In genomic region chr16:10736926-10737625, GRCh38 we compare ENCODE assay signal across 8 cellular contexts.
DNase-seq lines count a peak whose midpoint lies in the region; ATAC-seq and TF ChIP-seq lines count a peak whose summit lies in the region.

No MANE protein-coding gene starts in this region.

- TF ChIP-seq CTCF in GM12872 (IDR thresholded peaks at IDR 0.05; ENCODE audit: insufficient read depth, low read depth, low read length) (peak; percentile 84), OCI-LY3 (IDR thresholded peaks at IDR 0.05; ENCODE audit: low read depth, low read length) (peak; percentile 91), epithelial cell of esophagus (IDR thresholded peaks at IDR 0.05; ENCODE audit: insufficient read depth, low read depth, low read length, missing control alignments) (peak; percentile 93)

- peak overlapping the region; percentile 98 for H3K27ac ChIP-seq in OCI-LY3 (ENCODE audit: low read length)

- ATAC-seq in stimulated activated effector memory CD8-positive, alpha-beta T cell treated with anti-CD3 and anti-CD28 coated beads, Interleukin-12 subunit alpha, Interleukin-12 subunit beta, amount 100 ng/mL, for 72 hours: peak; percentile 61
- ATAC-seq in GM19463 (IDR thresholded peaks at IDR 0.05; ENCODE audit: unreplicated experiment): no peak

- H3K4me3 ChIP-seq in OCI-LY3 (ENCODE audit: low read length) (peak overlapping the region; percentile 76), epithelial cell of esophagus (ENCODE audit: low read length) (no peak overlapping the region), mucosa of stomach (ENCODE audit: low read length) (peak overlapping the region; percentile 21)

- no peaks in the 10 kb centered on the region for H3K27me3 ChIP-seq in OCI-LY3 (ENCODE audit: low read depth, low read length)
- H3K27me3 ChIP-seq in mucosa of stomach (ENCODE audit: control insufficient read depth, insufficient read depth, low read length): no peaks in the 10 kb centered on the region

- no peaks in the 10 kb centered on the region for H4K20me1 ChIP-seq in OCI-LY3 (ENCODE audit: insufficient read depth, low read length)

- H3K79me2 ChIP-seq in OCI-LY3 (ENCODE audit: low read length): no peaks in the 10 kb centered on the region

- H3K4me1 ChIP-seq in OCI-LY3 (ENCODE audit: low read length) (peaks cover 47% of the 10 kb centered on the region), mucosa of stomach (ENCODE audit: control insufficient read depth, insufficient read depth, low read length) (no peaks in the 10 kb centered on the region)

- H3K9me3 Mint-ChIP-seq in stimulated activated effector memory CD8-positive, alpha-beta T cell treated with anti-CD3 and anti-CD28 coated beads, Interleukin-12 subunit alpha, Interleukin-12 subunit beta, amount 100 ng/mL, for 72 hours: peaks cover 3% of the 10 kb centered on the region

- no peaks in the 10 kb centered on the region for H3K36me3 ChIP-seq in OCI-LY3 (replicated peaks; ENCODE audit: low read depth, low read length)
- H3K36me3 ChIP-seq in mucosa of stomach (ENCODE audit: control insufficient read depth, insufficient read depth, low read length): no peaks in the 10 kb centered on the region

- H3K36me3 Mint-ChIP-seq in stimulated activated effector memory CD8-positive, alpha-beta T cell treated with anti-CD3 and anti-CD28 coated beads, Interleukin-12 subunit alpha, Interleukin-12 subunit beta, amount 100 ng/mL, for 72 hours: no peaks in the 10 kb centered on the region

- peak overlapping the region; percentile 72 for H3K9ac ChIP-seq in OCI-LY3 (ENCODE audit: low read length)
- peak overlapping the region; percentile 70 for H3K9ac ChIP-seq in mucosa of stomach (ENCODE audit: low read length)

- peak overlapping the region; percentile 92 for H2AFZ ChIP-seq in OCI-LY3 (ENCODE audit: low read depth, low read length)

- H3K27ac Mint-ChIP-seq in stimulated activated effector memory CD8-positive, alpha-beta T cell treated with anti-CD3 and anti-CD28 coated beads, Interleukin-12 subunit alpha, Interleukin-12 subunit beta, amount 100 ng/mL, for 72 hours: no peak overlapping the region

- H3K9me3 ChIP-seq in OCI-LY3 (ENCODE audit: insufficient read depth, low read length) (no peaks in the 10 kb centered on the region), mucosa of stomach (ENCODE audit: control insufficient read depth, low read length) (no peaks in the 10 kb centered on the region)

- H3K4me1 Mint-ChIP-seq in stimulated activated effector memory CD8-positive, alpha-beta T cell treated with anti-CD3 and anti-CD28 coated beads, Interleukin-12 subunit alpha, Interleukin-12 subunit beta, amount 100 ng/mL, for 72 hours: peaks cover 30% of the 10 kb centered on the region

- DNase-seq in HuH-7.5 (ENCODE audit: low spot score) (peak; percentile 49), epithelial cell of esophagus (ENCODE audit: low read depth) (peak; percentile 71)
- DNase-seq in activated CD8-positive, alpha-beta memory T cell treated with anti-CD3 and anti-CD28 coated beads, Interleukin-2, amount 50 U/mL, for 48 hours: peak; percentile 74
- peak; percentile 50 to 80 for DNase-seq in stimulated activated effector memory CD8-positive, alpha-beta T cell treated with anti-CD3 and anti-CD28 coated beads, Interleukin-12 subunit alpha, Interleukin-12 subunit beta, amount 100 ng/mL, for 72 hours (ENCODE audit: low spot score in 2 of 2)

- H3K4me3 Mint-ChIP-seq in stimulated activated effector memory CD8-positive, alpha-beta T cell treated with anti-CD3 and anti-CD28 coated beads, Interleukin-12 subunit alpha, Interleukin-12 subunit beta, amount 100 ng/mL, for 72 hours: peak overlapping the region; percentile 47

- H3K4me2 ChIP-seq in OCI-LY3 (ENCODE audit: low read length): peak overlapping the region; percentile 86
